1 cellular context compared by ENCODE assay signal in genomic region chr3:152204218-152204617, GRCh38.
TF ChIP-seq lines count a peak whose summit lies in the region.

No MANE protein-coding gene starts in this region.

TF ChIP-seq in SK-N-SH, 30 proteins besides CTCF, POLR2A, EP300 and RAD21 (continued from another document):
- TF ChIP-seq USF1 (IDR thresholded peaks at IDR 0.05; ENCODE audit: borderline replicate concordance, low read depth) (no peak), CHD2 (IDR thresholded peaks at IDR 0.05; ENCODE audit: low read length, partially characterized antibody) (no peak), SMC3 (IDR thresholded peaks at IDR 0.05; ENCODE audit: low read depth, low read length) (no peak), TAF1 (IDR thresholded peaks at IDR 0.05; ENCODE audit: borderline replicate concordance, low read depth, low read length) (no peak), POLR2AphosphoS5 (IDR thresholded peaks at IDR 0.05; ENCODE audit: low read depth, low read length) (no peak), YY1 (IDR thresholded peaks at IDR 0.05; ENCODE audit: low read depth) (no peak), GATA2 (CRISPR knock-in tag; IDR thresholded peaks at IDR 0.05) (no peak), TCF12 (IDR thresholded peaks at IDR 0.05) (no peak), NRF1 (IDR thresholded peaks at IDR 0.05; ENCODE audit: low read depth, low read length) (no peak)
TF ChIP-seq in SK-N-SH: peak in this region for 0.
